In genomic region chr2:160209457-160209856, GRCh38 we compare ENCODE assay signal across 10 cellular contexts. TPM values are rescaled to one million over a fixed set of nuclear protein-coding genes. Genes with fewer than 3 reads are reported as not detected.
DNase-seq lines count a peak whose midpoint lies in the region; ATAC-seq, FAIRE-seq and TF ChIP-seq lines count a peak whose summit lies in the region.
"Had no signal": no experiment of that assay in that cellular context is flagged by ENCODE, and none has a peak within 500 bp of the region (broad histone marks: within the 10 kb centered on the region; RNA-seq: fewer than 3 reads in every experiment).

No MANE protein-coding gene starts in this region.

- H3K9ac ChIP-seq in kidney (ENCODE audit: low read length in 2 of 2): no peak overlapping the region

- intact Hi-C loops in stomach (cut with DNase I; ENCODE audit: low total_unique reads): no loop called here
- intact Hi-C loops in kidney (cut with DNase I): no loop called here

- H3K27ac ChIP-seq in stomach (peak overlapping the region in 4 of 5 donors; percentile 63 to 84 (median 75)), kidney (ENCODE audit: low read depth in 2 of 2, low read length in 2 of 2) (no peak overlapping the region)

- DNase-seq in HFF-Myc (ENCODE audit: extremely low read depth, low read depth) (peak; percentile 59), hepatic stellate cell (ENCODE audit: low spot score) (peak; percentile 65), stomach (no peak), kidney (no peak), GM19238 (ENCODE audit: insufficient read length, low spot score) (no peak)
- DNase-seq: activated naive CD4-positive, alpha-beta T cell treated with Interleukin-2 at 50 U/mL for 16 hours had no signal

- ATAC-seq in HG03457 (IDR thresholded peaks at IDR 0.05; ENCODE audit: unreplicated experiment): no peak
- no peak for ATAC-seq in HG03520 (IDR thresholded peaks at IDR 0.05; ENCODE audit: unreplicated experiment)

- FAIRE-seq in kidney (lab: Jason Lieb, UNC): no peak
- FAIRE-seq: HepG2 had no signal

- no peak for TF ChIP-seq POLR2A in stomach (IDR thresholded peaks at IDR 0.05)

- no peaks in the 10 kb centered on the region for H3K36me3 ChIP-seq in stomach
- H3K36me3 ChIP-seq in kidney (ENCODE audit: control insufficient read depth in 1 of 2, insufficient read depth in 2 of 2, low read length in 2 of 2): no peaks in the 10 kb centered on the region

- H3K9me3 ChIP-seq in stomach (no peaks in the 10 kb centered on the region), kidney (ENCODE audit: control insufficient read depth in 1 of 2, low read length in 2 of 2) (no peaks in the 10 kb centered on the region)

- no peak for TF ChIP-seq CTCF in HFF-Myc (IDR thresholded peaks at IDR 0.05; ENCODE audit: low read depth, low read length, missing control alignments)
- TF ChIP-seq CTCF in WI38 (IDR thresholded peaks at IDR 0.05; ENCODE audit: low read depth, low read length): peak; percentile 23; the same call in 1 of the 2 replicates
- TF ChIP-seq CTCF in stomach (IDR thresholded peaks at IDR 0.05): no peak
- no peak for TF ChIP-seq CTCF in kidney (IDR thresholded peaks at IDR 0.05; ENCODE audit: borderline replicate concordance, extremely low read depth, insufficient read depth)

- no peak for TF ChIP-seq EP300 in stomach (IDR thresholded peaks at IDR 0.05)

- H3K27me3 ChIP-seq in stomach: no peaks in the 10 kb centered on the region

- H3K4me1 ChIP-seq in stomach (peaks cover 15 to 51% (median 21%) of the 10 kb centered on the region in 4 donors), kidney (ENCODE audit: control insufficient read depth in 1 of 2, insufficient read depth in 1 of 2, low read depth in 1 of 2, low read length in 2 of 2) (peaks cover 11 to 22% of the 10 kb centered on the region in 2 donors)

- no peak overlapping the region for H3K4me3 ChIP-seq in HFF-Myc (replicated peaks; ENCODE audit: low read depth, low read length)
- no peak overlapping the region for H3K4me3 ChIP-seq in WI38 (ENCODE audit: low read depth, low read length)
- no peak overlapping the region for H3K4me3 ChIP-seq in stomach
- no peak overlapping the region for H3K4me3 ChIP-seq in kidney (ENCODE audit: low read length in 2 of 2)

- 37 to 74% (median 52%) methylated on average over 2 of the region's 2 CpGs for WGBS in stomach, 5 donors

RNA-seq across cellular contexts. Expression of gene ITGB6, which starts 9.4 kb away (rescaled TPM):
- total RNA-seq in stomach (10 to 100 TPM in 3 of 5 donors, 1 to 10 TPM in 2; 2.3 to 49.6 (median 17.0) TPM), kidney (302 TPM)
- polyA plus RNA-seq in stomach (10 to 100 TPM in 1 of 3 donors, 1 to 10 TPM in 2; 2.7 to 10.3 (median 6.4) TPM), kidney (ENCODE audit: insufficient read depth, low read depth, low replicate concordance) (13.4 TPM)
- total RNA-seq: HepG2 had no signal
- polyA plus RNA-seq: HepG2 had no signal

Comparison
In these comparisons a context has a peak if more than half of its experiments do, and no peak if none do; other contexts are left out.
1. DNase-seq: peak in HFF-Myc (single experiment) and hepatic stellate cell (single experiment); none in stomach (single experiment), kidney (single experiment) and GM19238 (single experiment).
2. H3K27ac ChIP-seq: peak in stomach (4 of 5); none in kidney (0 of 2).